ENCODE assay signal across 1 cellular context in the genomic region with DNA sequence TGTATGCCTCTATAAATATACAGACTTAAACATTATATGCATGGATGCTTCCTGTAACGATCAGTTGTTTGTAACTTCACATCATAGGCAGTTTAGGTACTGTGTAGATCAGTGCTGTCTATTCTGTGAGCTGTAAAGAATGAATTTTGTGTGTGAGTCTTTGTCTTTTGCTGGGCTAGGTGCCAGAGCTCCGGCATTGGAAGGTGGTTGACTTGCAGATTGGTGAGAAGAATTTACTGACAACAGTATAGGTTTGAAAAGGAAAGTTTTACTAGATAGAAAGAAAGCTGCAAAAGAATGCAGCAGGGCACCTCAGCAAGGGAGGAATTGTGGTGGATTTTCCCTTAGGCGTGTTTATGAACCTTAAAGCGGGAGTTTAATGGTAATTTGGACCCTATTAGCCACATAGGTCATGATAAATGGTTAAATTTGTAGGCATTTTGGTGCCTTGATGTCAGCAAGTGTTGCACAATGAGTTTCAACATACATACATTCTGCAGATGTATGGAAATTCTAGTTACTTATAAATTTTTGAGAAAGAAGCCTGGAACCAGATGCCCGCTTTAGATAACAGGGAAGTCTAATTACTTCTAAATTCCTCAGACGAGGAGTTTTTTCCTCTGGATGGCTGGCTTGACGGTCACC.
TF ChIP-seq lines count a peak whose summit lies in the region.

No MANE protein-coding gene starts in this region.

TF ChIP-seq in K562, 482 proteins besides CTCF, POLR2A, EP300 and RAD21:
- TF ChIP-seq CEBPG (CRISPR knock-in tag; IDR thresholded peaks at IDR 0.05) (no peak), CEBPG (tag; conservative IDR thresholded peaks at IDR 0.05 in 1 of 2, IDR thresholded peaks at IDR 0.05 in 1 of 2) (peak in 1 of 2 experiments; percentile 49; a peak in 2 of 4 replicates), NCOR1 (IDR thresholded peaks at IDR 0.05) (no peak), CEBPB (tag; IDR thresholded peaks at IDR 0.05) (peak; percentile 74)
